8 cellular contexts compared by ENCODE assay signal in the genomic region with DNA sequence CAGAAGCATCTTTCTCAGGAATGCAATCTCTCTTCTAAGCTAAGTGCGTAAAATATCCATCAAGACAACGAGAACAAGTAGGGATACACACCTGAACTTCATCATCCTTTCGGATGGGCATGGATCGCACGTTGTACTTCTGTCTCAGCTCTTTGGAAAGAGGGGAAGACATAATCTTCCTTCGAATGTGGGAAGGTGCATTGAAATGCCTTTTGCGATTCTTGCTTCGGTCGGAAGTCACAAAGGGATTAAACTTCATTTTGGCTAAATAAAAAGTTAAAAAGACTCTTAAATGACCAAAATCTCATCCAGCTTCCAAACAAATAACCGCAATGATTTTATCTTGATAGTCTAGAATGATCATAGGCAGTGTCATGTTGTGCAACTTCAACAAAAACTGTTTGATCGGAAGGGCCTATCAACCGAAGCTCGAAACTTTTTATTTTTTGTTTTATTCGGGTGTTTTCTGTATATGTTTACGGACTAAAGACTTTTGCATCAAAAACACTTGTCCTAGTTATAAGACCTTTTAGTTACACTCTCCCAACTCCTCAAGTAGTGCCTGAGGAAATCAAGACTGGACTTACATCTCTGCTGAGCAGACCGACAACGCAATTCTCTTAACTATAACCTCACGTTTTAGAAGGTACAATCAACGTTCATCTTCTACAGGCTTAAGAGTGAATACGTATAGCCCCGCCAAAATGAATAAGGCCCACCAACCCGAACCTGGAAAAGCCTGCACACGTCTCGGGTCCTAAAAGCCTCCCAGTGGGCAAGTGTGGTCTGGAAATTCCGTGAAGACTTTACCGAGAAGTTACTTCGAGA. TPM values are rescaled to one million over a fixed set of nuclear protein-coding genes. Genes with fewer than 3 reads are reported as not detected.
A peak's percentile ranks its signal among the peaks of the same experiment; 100 is the strongest.
DNase-seq lines count a peak whose midpoint lies in the region; ATAC-seq and TF ChIP-seq lines count a peak whose summit lies in the region.

No MANE protein-coding gene starts in this region.

- peaks cover 53% of the 10 kb centered on the region for H4K20me1 ChIP-seq in Loucy (ENCODE audit: insufficient read depth, low read length, poor library complexity, severe bottlenecking)

- in situ Hi-C loops in GM13977 (cut with MboI; ENCODE audit: low pct_unique_long_range_greater_than_20kb, low sequenced_read_pairs, unreplicated experiment) = no loop called here

- no peak for ATAC-seq in CD8-positive, alpha-beta T cell
- no peak for ATAC-seq in naive thymus-derived CD8-positive, alpha-beta T cell
- no peak for ATAC-seq in HG03135 (IDR thresholded peaks at IDR 0.05; ENCODE audit: unreplicated experiment)

- peaks cover 53% of the 10 kb centered on the region for H3K36me3 Mint-ChIP-seq in CD8-positive, alpha-beta T cell
- peaks cover 61% of the 10 kb centered on the region for H3K36me3 Mint-ChIP-seq in dendritic cell treated with granulocyte-macrophage colony-stimulating factor and Interleukin-4, amounts not matched to agents 40 ng/mL and 50 ng/mL, for 4 days (ENCODE audit: low read depth)
- H3K36me3 Mint-ChIP-seq in naive thymus-derived CD8-positive, alpha-beta T cell = peaks cover 12 to 54% (median 15%) of the 10 kb centered on the region in 3 donors

- H2AFZ ChIP-seq in Loucy (ENCODE audit: low read length) = no peak overlapping the region

- no peaks in the 10 kb centered on the region for H3K9me3 ChIP-seq in CD8-positive, alpha-beta T cell (ENCODE audit: low read length)
- H3K9me3 ChIP-seq in Loucy (ENCODE audit: insufficient read depth, low read depth, low read length) = no peaks in the 10 kb centered on the region

- no peaks in the 10 kb centered on the region for H3K9me3 Mint-ChIP-seq in CD8-positive, alpha-beta T cell
- no peaks in the 10 kb centered on the region for H3K9me3 Mint-ChIP-seq in dendritic cell treated with granulocyte-macrophage colony-stimulating factor and Interleukin-4, amounts not matched to agents 40 ng/mL and 50 ng/mL, for 4 days
- H3K9me3 Mint-ChIP-seq in naive thymus-derived CD8-positive, alpha-beta T cell = no peaks in the 10 kb centered on the region

- H3K4me3 ChIP-seq in CD8-positive, alpha-beta T cell (ENCODE audit: low read depth, low read length) = peak overlapping the region; percentile 72
- peak overlapping the region; percentile 87 for H3K4me3 ChIP-seq in Loucy (ENCODE audit: low read length, poor library complexity, severe bottlenecking)

- H3K36me3 ChIP-seq in CD8-positive, alpha-beta T cell (ENCODE audit: insufficient read depth, low read length) = peaks cover 26% of the 10 kb centered on the region
- peaks cover 42% of the 10 kb centered on the region for H3K36me3 ChIP-seq in Loucy (ENCODE audit: insufficient read depth, low read length)

- H3K9me2 ChIP-seq in Loucy (replicated peaks; ENCODE audit: low read depth, low read length) = no peaks in the 10 kb centered on the region

- CTCF ChIA-PET in CD8-positive, alpha-beta T cell (lab: Charles Lee) = interaction anchor here (0.9 to 1.5 kb wide), 5 partner anchors 9 to 363 kb away, joined by 3 to 7 read pairs (median 3); partner anchors contain the start of gene NDEL1

- intact Hi-C loops in CD8-positive, alpha-beta T cell (cut with DNase I, micrococcal nuclease) = loop anchor here (2.0 to 10.0 kb wide), 9 partner anchors 87 to 1367 kb away; partner anchors contain the start of genes CNTROB (in 1 of the 2), EIF5A (in 1 of the 2), HES7 (in 1 of the 2) and RNASEK (in 1 of the 2)
- intact Hi-C loops in dendritic cell treated with granulocyte-macrophage colony-stimulating factor and Interleukin-4, amounts not matched to agents 40 ng/mL and 50 ng/mL, for 4 days (cut with micrococcal nuclease) = loop anchor here (2.0 kb wide), 1 partner anchor 55 kb away; no protein-coding TSS in a partner anchor

- H3K9ac ChIP-seq in Loucy (ENCODE audit: low read depth, low read length, poor library complexity, severe bottlenecking) = peak overlapping the region; percentile 91

- H3K27ac Mint-ChIP-seq in CD8-positive, alpha-beta T cell = peak overlapping the region; percentile 93
- H3K27ac Mint-ChIP-seq in dendritic cell treated with granulocyte-macrophage colony-stimulating factor and Interleukin-4, amounts not matched to agents 40 ng/mL and 50 ng/mL, for 4 days = peak overlapping the region; percentile 93
- H3K27ac Mint-ChIP-seq in naive thymus-derived CD8-positive, alpha-beta T cell = peak overlapping the region; percentile 93 to 99 (median 96)

- no peaks in the 10 kb centered on the region for H3K27me3 Mint-ChIP-seq in CD8-positive, alpha-beta T cell (ENCODE audit: low read depth)
- no peaks in the 10 kb centered on the region for H3K27me3 Mint-ChIP-seq in dendritic cell treated with granulocyte-macrophage colony-stimulating factor and Interleukin-4, amounts not matched to agents 40 ng/mL and 50 ng/mL, for 4 days
- H3K27me3 Mint-ChIP-seq in naive thymus-derived CD8-positive, alpha-beta T cell = no peaks in the 10 kb centered on the region

- H3K4me1 ChIP-seq in CD8-positive, alpha-beta T cell (ENCODE audit: insufficient read depth, low read length) = peaks cover 34% of the 10 kb centered on the region
- peaks cover 41% of the 10 kb centered on the region for H3K4me1 ChIP-seq in Loucy (ENCODE audit: insufficient read depth, low read length, poor library complexity, severe bottlenecking)

- peak overlapping the region; percentile 59 for H3K27ac ChIP-seq in CD8-positive, alpha-beta T cell (ENCODE audit: low read depth, low read length)

- H3K4me2 ChIP-seq in Loucy (ENCODE audit: low read depth, low read length, poor library complexity, severe bottlenecking) = peak overlapping the region; percentile 99

- H3K27me3 ChIP-seq in CD8-positive, alpha-beta T cell (ENCODE audit: insufficient read depth, low read length) = no peaks in the 10 kb centered on the region
- peaks cover 8% of the 10 kb centered on the region for H3K27me3 ChIP-seq in Loucy (ENCODE audit: insufficient read depth, low read length, poor library complexity, severe bottlenecking)

- TF ChIP-seq CTCF in CD8-positive, alpha-beta T cell (IDR thresholded peaks at IDR 0.05) = no peak
- TF ChIP-seq CTCF in Loucy (conservative IDR thresholded peaks at IDR 0.05; ENCODE audit: low read length) = no peak
- TF ChIP-seq CTCF in GM13977 (IDR thresholded peaks at IDR 0.05; ENCODE audit: extremely low read depth, insufficient read depth, missing control alignments) = no peak

- no peak for DNase-seq in CD8-positive, alpha-beta T cell
- peak in 1 of 10 donors; percentile 11 for DNase-seq in naive thymus-derived CD8-positive, alpha-beta T cell
- no peak for DNase-seq in GM13977 (ENCODE audit: low spot score)
- no peak for DNase-seq in NCI-H2029 (lab: John Stamatoyannopoulos, UW)
- DNase-seq in GOT3 (lab: John Stamatoyannopoulos, UW) = no peak

- peak overlapping the region; percentile 96 for H3K4me3 Mint-ChIP-seq in CD8-positive, alpha-beta T cell
- H3K4me3 Mint-ChIP-seq in dendritic cell treated with granulocyte-macrophage colony-stimulating factor and Interleukin-4, amounts not matched to agents 40 ng/mL and 50 ng/mL, for 4 days = peak overlapping the region; percentile 97
- H3K4me3 Mint-ChIP-seq in naive thymus-derived CD8-positive, alpha-beta T cell = peak overlapping the region; percentile 92 to 100 (median 98)

- peaks cover 20% of the 10 kb centered on the region for H3F3A ChIP-seq in Loucy (ENCODE audit: low read depth)

- H3K79me2 ChIP-seq in Loucy (ENCODE audit: insufficient read depth, low read length) = peaks cover 62% of the 10 kb centered on the region

- H3K4me1 Mint-ChIP-seq in CD8-positive, alpha-beta T cell (ENCODE audit: low read depth) = peaks cover 62% of the 10 kb centered on the region
- peaks cover 40% of the 10 kb centered on the region for H3K4me1 Mint-ChIP-seq in dendritic cell treated with granulocyte-macrophage colony-stimulating factor and Interleukin-4, amounts not matched to agents 40 ng/mL and 50 ng/mL, for 4 days (ENCODE audit: low read depth)
- H3K4me1 Mint-ChIP-seq in naive thymus-derived CD8-positive, alpha-beta T cell = peaks cover 20 to 73% (median 65%) of the 10 kb centered on the region in 4 donors

- POLR2A ChIA-PET in CD8-positive, alpha-beta T cell (lab: Charles Lee) = no interaction called here
- POLR2A ChIA-PET in naive thymus-derived CD8-positive, alpha-beta T cell (lab: Charles Lee) = interaction anchor here (0.6 to 1.5 kb wide), 6 partner anchors 12 to 364 kb away, joined by 3 to 7 read pairs (median 4); no protein-coding TSS in a partner anchor

RNA-seq across cellular contexts. Expression of gene RPL26, which starts 0.7 kb away (rescaled TPM):
- total RNA-seq in CD8-positive, alpha-beta T cell = 1,000 to 10,000 TPM; 2,888 to 2,889 TPM
- 1,000 to 10,000 TPM; 2,896 to 2,977 TPM for total RNA-seq in naive thymus-derived CD8-positive, alpha-beta T cell
- 1,000 to 10,000 TPM; 1,685 to 2,097 (median 2,039) TPM for polyA plus RNA-seq in naive thymus-derived CD8-positive, alpha-beta T cell

RNA-seq across cellular contexts. Expression of gene RNF222, which starts 15.4 kb away (rescaled TPM):
- total RNA-seq in CD8-positive, alpha-beta T cell = 1 to 10 TPM; 1.1 to 1.2 TPM
- under 1 TPM; 0.18 to 0.19 TPM for total RNA-seq in naive thymus-derived CD8-positive, alpha-beta T cell
- polyA plus RNA-seq in naive thymus-derived CD8-positive, alpha-beta T cell = under 1 TPM in 2 of 3 donors, not detected in 1; 0.15 to 0.19 TPM

RNA-seq across cellular contexts. Expression of gene ODF4, which starts 42.6 kb away (rescaled TPM):
- total RNA-seq in CD8-positive, alpha-beta T cell = not detected
- total RNA-seq in naive thymus-derived CD8-positive, alpha-beta T cell = not detected
- not detected for polyA plus RNA-seq in naive thymus-derived CD8-positive, alpha-beta T cell

RNA-seq across cellular contexts. Expression of gene NDEL1, which starts 53.4 kb away (rescaled TPM):
- 100 to 1,000 TPM; 266 to 279 TPM for total RNA-seq in CD8-positive, alpha-beta T cell
- total RNA-seq in naive thymus-derived CD8-positive, alpha-beta T cell = 100 to 1,000 TPM in 1 of 2 experiments, 10 to 100 TPM in 1; 99.8 to 113 TPM
- 10 to 100 TPM; 40.3 to 56.8 (median 47.8) TPM for polyA plus RNA-seq in naive thymus-derived CD8-positive, alpha-beta T cell
